In genomic region chr4:11469900-11470708, GRCh38 we compare ENCODE assay signal across 10 cellular contexts. TPM values are rescaled to one million over a fixed set of nuclear protein-coding genes. Genes with fewer than 3 reads are reported as not detected.
DNase-seq lines count a peak whose midpoint lies in the region; ATAC-seq and TF ChIP-seq lines count a peak whose summit lies in the region.
"Had no signal": no experiment of that assay in that cellular context is flagged by ENCODE, and none has a peak within 500 bp of the region (broad histone marks: within the 10 kb centered on the region; RNA-seq: fewer than 3 reads in every experiment).

No MANE protein-coding gene starts in this region.

- no peak overlapping the region for H3K4me3 Mint-ChIP-seq in endothelial cell (ENCODE audit: unreplicated experiment)

- peak overlapping the region; percentile 37 for H3K27ac Mint-ChIP-seq in endothelial cell (ENCODE audit: unreplicated experiment)

- H3K9me3 Mint-ChIP-seq in endothelial cell (ENCODE audit: unreplicated experiment): no peaks in the 10 kb centered on the region

- no peaks in the 10 kb centered on the region for H3K36me3 Mint-ChIP-seq in endothelial cell (ENCODE audit: low read depth, unreplicated experiment)

- DNase-seq in endothelial cell (ENCODE audit: low spot score) (no peak), GM03348 (ENCODE audit: low spot score) (no peak), COLO668 (lab: John Stamatoyannopoulos, UW; ENCODE audit: unreplicated experiment) (no peak), NCI-H748 treated with DMSO at 0.1 percent for 48 hours (lab: John Stamatoyannopoulos, UW) (no peak)
- DNase-seq in stimulated activated naive CD4-positive, alpha-beta T cell (lab: John Stamatoyannopoulos, UW): no peak
- DNase-seq: effector CD4-positive, alpha-beta T cell; NCI-H1092 treated with DMSO at 0.1 percent for 48 hours had no signal

- no peak for TF ChIP-seq CTCF in endothelial cell (IDR thresholded peaks at IDR 0.05; ENCODE audit: unreplicated experiment)

- H3K4me1 Mint-ChIP-seq in endothelial cell (ENCODE audit: unreplicated experiment): peaks cover 38% of the 10 kb centered on the region

- peaks cover 2% of the 10 kb centered on the region for H3K27me3 Mint-ChIP-seq in endothelial cell (ENCODE audit: unreplicated experiment)

- ATAC-seq in GM18505 (IDR thresholded peaks at IDR 0.05; ENCODE audit: unreplicated experiment): peak; percentile 71
- peak; percentile 59 for ATAC-seq in GM21367 (IDR thresholded peaks at IDR 0.05; ENCODE audit: unreplicated experiment)
- ATAC-seq in HG03175 (IDR thresholded peaks at IDR 0.05; ENCODE audit: unreplicated experiment): peak; percentile 60

- no peak for TF ChIP-seq POLR2A in GM18505 (IDR thresholded peaks at IDR 0.05; ENCODE audit: borderline replicate concordance, extremely low read depth, insufficient read depth, insufficient read length)

RNA-seq across cellular contexts. Expression of gene HS3ST1, which starts 41.4 kb away (rescaled TPM):
- 0.44 TPM for total RNA-seq in endothelial cell (ENCODE audit: unreplicated experiment)
